Comparison of ENCODE assay signal across 9 cellular contexts in genomic region chr7:95476904-95477594, GRCh38. TPM values are rescaled to one million over a fixed set of nuclear protein-coding genes. Genes with fewer than 3 reads are reported as not detected.
DNase-seq lines count a peak whose midpoint lies in the region; ATAC-seq and TF ChIP-seq lines count a peak whose summit lies in the region.
"Had no signal": no experiment of that assay in that cellular context is flagged by ENCODE, and none has a peak within 500 bp of the region (broad histone marks: within the 10 kb centered on the region; RNA-seq: fewer than 3 reads in every experiment).

No MANE protein-coding gene starts in this region.

- intact Hi-C loops in thyroid gland (cut with DNase I): no loop called here

- ATAC-seq in GM19463 (IDR thresholded peaks at IDR 0.05; ENCODE audit: unreplicated experiment) (peak; percentile 55), esophagus mucosa (peak; percentile 69)
- ATAC-seq in naive thymus-derived CD8-positive, alpha-beta T cell: peak; percentile 57 to 70

- 9 to 10% methylated on average over 11 of the region's 11 CpGs for WGBS in thyroid gland, 2 donors

- H3K4me1 Mint-ChIP-seq in CD8-positive, alpha-beta memory T cell: peaks cover 3 to 8% (median 4%) of the 10 kb centered on the region in 3 donors
- H3K4me1 Mint-ChIP-seq in naive thymus-derived CD8-positive, alpha-beta T cell: peaks cover 0 to 6% (median 0%) of the 10 kb centered on the region in 4 donors

- H3K9me3 ChIP-seq in CD8-positive, alpha-beta memory T cell (ENCODE audit: low read length): no peaks in the 10 kb centered on the region
- no peaks in the 10 kb centered on the region for H3K9me3 ChIP-seq in thyroid gland

- H3K4me3 Mint-ChIP-seq in CD8-positive, alpha-beta memory T cell: peak overlapping the region in 5 of 7 donors; percentile 4 to 46 (median 20)
- peak overlapping the region in 3 of 10 donors; percentile 26 to 39 (median 37) for H3K4me3 Mint-ChIP-seq in naive thymus-derived CD8-positive, alpha-beta T cell

- POLR2A ChIA-PET in CD8-positive, alpha-beta memory T cell (lab: Charles Lee): no interaction called here
- POLR2A ChIA-PET in naive thymus-derived CD8-positive, alpha-beta T cell (lab: Charles Lee): no interaction called here

- H3K27ac Mint-ChIP-seq in CD8-positive, alpha-beta memory T cell: no peak overlapping the region
- no peak overlapping the region for H3K27ac Mint-ChIP-seq in naive thymus-derived CD8-positive, alpha-beta T cell

- peak; percentile 21 to 61 (median 36) for DNase-seq in CD8-positive, alpha-beta memory T cell
- DNase-seq in HK-2 (ENCODE audit: unreplicated experiment) (peak; percentile 48), NCI-H82 treated with DMSO at 0.1 percent for 48 hours (lab: John Stamatoyannopoulos, UW; ENCODE audit: unreplicated experiment) (peak; percentile 55), thyroid gland (peak; percentile 70 to 76)
- peak; percentile 50 for DNase-seq in activated CD8-positive, alpha-beta memory T cell treated with anti-CD3 and anti-CD28 coated beads, Interleukin-2, amount 50 U/mL, for 4 hours
- DNase-seq in naive thymus-derived CD8-positive, alpha-beta T cell: peak; percentile 10 to 69 (median 43)

- no peaks in the 10 kb centered on the region for H3K27me3 ChIP-seq in CD8-positive, alpha-beta memory T cell (ENCODE audit: insufficient read depth, low read length, poor library complexity, severe bottlenecking)
- H3K27me3 ChIP-seq in thyroid gland: no peaks in the 10 kb centered on the region

- no peaks in the 10 kb centered on the region for H3K36me3 ChIP-seq in CD8-positive, alpha-beta memory T cell (ENCODE audit: insufficient read depth, low read length)
- H3K36me3 ChIP-seq in thyroid gland: no peaks in the 10 kb centered on the region

- peak; percentile 19 to 79 (median 68) for TF ChIP-seq CTCF in thyroid gland (IDR thresholded peaks at IDR 0.05)

- CTCF ChIA-PET in CD8-positive, alpha-beta memory T cell (lab: Charles Lee): interaction anchor here (0.7 to 3.2 kb wide), 18 partner anchors 10 to 1641 kb away, joined by 3 to 20 read pairs (median 3); partner anchors contain the start of genes PON3 and SDHAF3

- H3K4me3 ChIP-seq in CD8-positive, alpha-beta memory T cell (ENCODE audit: low read length): no peak overlapping the region
- no peak overlapping the region for H3K4me3 ChIP-seq in thyroid gland (replicated peaks in 1 of 3)

- H3K27me3 Mint-ChIP-seq in CD8-positive, alpha-beta memory T cell: peaks cover 0 to 8% of the 10 kb centered on the region in 2 donors
- H3K27me3 Mint-ChIP-seq in naive thymus-derived CD8-positive, alpha-beta T cell: peaks cover 0 to 3% (median 0%) of the 10 kb centered on the region in 5 donors

- no peak for TF ChIP-seq POLR2A in thyroid gland (IDR thresholded peaks at IDR 0.05)

- H3K9me3 Mint-ChIP-seq in CD8-positive, alpha-beta memory T cell: no peaks in the 10 kb centered on the region
- H3K9me3 Mint-ChIP-seq in naive thymus-derived CD8-positive, alpha-beta T cell: no peaks in the 10 kb centered on the region

- no peaks in the 10 kb centered on the region for H3K36me3 Mint-ChIP-seq in CD8-positive, alpha-beta memory T cell
- no peaks in the 10 kb centered on the region for H3K36me3 Mint-ChIP-seq in naive thymus-derived CD8-positive, alpha-beta T cell

- peaks cover 4% of the 10 kb centered on the region for H3K4me1 ChIP-seq in CD8-positive, alpha-beta memory T cell (ENCODE audit: insufficient read depth, low read length)
- peaks cover 5 to 7% of the 10 kb centered on the region in 2 donors for H3K4me1 ChIP-seq in thyroid gland

- H3K27ac ChIP-seq in CD8-positive, alpha-beta memory T cell (ENCODE audit: low read depth, low read length): no peak overlapping the region
- no peak overlapping the region for H3K27ac ChIP-seq in thyroid gland

RNA-seq across cellular contexts. Expression of gene ASB4, which starts 8.7 kb away (rescaled TPM):
- not detected for total RNA-seq in CD8-positive, alpha-beta memory T cell
- not detected for polyA plus RNA-seq in CD8-positive, alpha-beta memory T cell
- not detected for total RNA-seq in esophagus mucosa
- total RNA-seq in naive thymus-derived CD8-positive, alpha-beta T cell: not detected
- not detected for polyA plus RNA-seq in naive thymus-derived CD8-positive, alpha-beta T cell
- under 1 TPM in 1 of 4 donors, not detected in 3; 0.22 TPM for total RNA-seq in thyroid gland
- total RNA-seq: T-helper 1 cell treated with Interleukin-12 subunit alpha and Interleukin-12 subunit beta and Interleukin-4 antibody, amounts not matched to agents 30 ng/mL and 1 ng/mL, for 36 hours had no signal

RNA-seq across cellular contexts. Expression of gene PON2, which starts 42.2 kb away (rescaled TPM):
- 1 to 10 TPM; 6.0 to 7.0 TPM for total RNA-seq in CD8-positive, alpha-beta memory T cell
- 6.5 TPM for polyA plus RNA-seq in CD8-positive, alpha-beta memory T cell
- 35.3 TPM for total RNA-seq in esophagus mucosa
- 10 to 100 TPM; 11.5 to 12.5 TPM for total RNA-seq in naive thymus-derived CD8-positive, alpha-beta T cell
- polyA plus RNA-seq in naive thymus-derived CD8-positive, alpha-beta T cell: 1 to 10 TPM; 1.9 to 2.6 (median 2.2) TPM
- 10 to 100 TPM; 76.7 to 96.9 (median 94.2) TPM for total RNA-seq in thyroid gland
